Comparison of ENCODE assay signal across 9 cellular contexts in the genomic region with DNA sequence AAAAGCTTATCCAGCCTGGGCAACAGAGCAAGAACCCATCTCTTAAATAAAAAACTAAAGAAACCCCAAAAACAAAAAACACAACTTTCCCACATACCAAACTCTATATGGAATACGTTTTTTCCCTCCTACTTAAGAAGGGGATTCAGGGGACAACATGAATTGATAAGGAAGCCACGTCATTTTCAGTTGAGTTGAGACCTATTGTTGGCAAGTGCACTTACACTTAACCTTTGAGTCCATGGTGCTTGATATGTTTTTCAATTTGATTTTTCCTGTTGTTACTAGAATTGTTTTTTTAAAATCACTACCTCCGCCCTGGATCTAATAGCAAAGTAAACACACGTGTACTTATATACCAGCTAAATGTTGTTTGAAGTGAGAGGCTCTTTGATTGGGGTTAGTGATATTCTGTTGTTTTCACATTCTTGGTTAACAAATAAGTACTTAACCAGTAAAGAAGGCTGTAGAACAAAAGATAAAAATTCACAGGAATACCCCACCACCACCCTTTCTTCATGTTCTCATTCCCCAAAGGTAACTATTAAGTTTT. TPM values are rescaled to one million over a fixed set of nuclear protein-coding genes. Genes with fewer than 3 reads are reported as not detected.
DNase-seq lines count a peak whose midpoint lies in the region; ATAC-seq and TF ChIP-seq lines count a peak whose summit lies in the region.
"Had no signal": no experiment of that assay in that cellular context is flagged by ENCODE, and none has a peak within 500 bp of the region (broad histone marks: within the 10 kb centered on the region; RNA-seq: fewer than 3 reads in every experiment).

No MANE protein-coding gene starts in this region.

- no peaks in the 10 kb centered on the region for H3K9me2 ChIP-seq in neural cell (ENCODE audit: insufficient read depth, low read length)

- H2AFZ ChIP-seq in neural cell (ENCODE audit: low read depth, low read length) = no peak overlapping the region

- no peaks in the 10 kb centered on the region for H3K27me3 ChIP-seq in neural cell (ENCODE audit: insufficient read depth, low read depth, low read length)

- H3K27ac Mint-ChIP-seq in chondrocyte (ENCODE audit: unreplicated experiment) = peak overlapping the region; percentile 4

- H3K27ac ChIP-seq in neural cell (ENCODE audit: low read length) = no peak overlapping the region

- peaks cover 47% of the 10 kb centered on the region for H3K4me1 Mint-ChIP-seq in chondrocyte (ENCODE audit: low read depth)

- H4K20me1 ChIP-seq in neural cell (ENCODE audit: insufficient read depth) = no peaks in the 10 kb centered on the region

- no peak for TF ChIP-seq EP300 in neural cell (conservative IDR thresholded peaks at IDR 0.05; ENCODE audit: poor library complexity, severe bottlenecking)

- no peaks in the 10 kb centered on the region for H3K27me3 Mint-ChIP-seq in chondrocyte (ENCODE audit: low read depth)

- DNase-seq in DMS53 (lab: John Stamatoyannopoulos, UW) (peak; percentile 68), NCI-H2029 treated with DMSO at 0.1 percent for 48 hours (lab: John Stamatoyannopoulos, UW) (peak; percentile 99), chondrocyte (ENCODE audit: low spot score) (no peak), activated gamma-delta T cell treated with Interleukin-2 at 50 U/mL for 16 hours (no peak), posterior vena cava (ENCODE audit: low spot score) (no peak)
- DNase-seq: activated CD8-positive, alpha-beta memory T cell treated with anti-CD3 and anti-CD28 coated beads, Interleukin-2, amount 50 U/mL, for 48 hours had no signal

- no peaks in the 10 kb centered on the region for H3K9me3 ChIP-seq in neural cell (ENCODE audit: low read length)

- TF ChIP-seq RAD21 in neural cell (conservative IDR thresholded peaks at IDR 0.05) = no peak

- TF ChIP-seq CTCF in chondrocyte (IDR thresholded peaks at IDR 0.05) = no peak
- no peak for TF ChIP-seq CTCF in neural cell (IDR thresholded peaks at IDR 0.05; ENCODE audit: poor library complexity, severe bottlenecking)

- H3K9me3 Mint-ChIP-seq in chondrocyte (ENCODE audit: low read depth) = no peaks in the 10 kb centered on the region

- intact Hi-C loops in posterior vena cava (cut with DNase I) = loop anchor here in 1 of 2 donors (10.0 kb wide), 1 partner anchor 357 kb away; the partner anchor contains the start of gene NFKBIA

- H3K9ac ChIP-seq in neural cell (ENCODE audit: low read length) = no peak overlapping the region

- peak overlapping the region; percentile 96 for H3K4me3 ChIP-seq in neural cell (ENCODE audit: low read length)

- peak overlapping the region; percentile 94 for H3K4me3 Mint-ChIP-seq in chondrocyte (ENCODE audit: unreplicated experiment)

- no peaks in the 10 kb centered on the region for H3K36me3 ChIP-seq in neural cell (ENCODE audit: insufficient read depth, low read length)

- no peak for ATAC-seq in HG02588 (IDR thresholded peaks at IDR 0.05; ENCODE audit: unreplicated experiment)
- no peak for ATAC-seq in GM21825 (IDR thresholded peaks at IDR 0.05; ENCODE audit: unreplicated experiment)

- H3K4me2 ChIP-seq in neural cell (ENCODE audit: low read length) = no peak overlapping the region

- peaks cover 5% of the 10 kb centered on the region for H3K79me2 ChIP-seq in neural cell (replicated peaks; ENCODE audit: insufficient read depth, low read length)

- peaks cover 3% of the 10 kb centered on the region for H3K36me3 Mint-ChIP-seq in chondrocyte (ENCODE audit: low read depth)

- no peaks in the 10 kb centered on the region for H3F3A ChIP-seq in neural cell (ENCODE audit: insufficient read depth, low read length, poor library complexity, severe bottlenecking)

TF ChIP-seq in neural cell, 6 proteins besides CTCF, POLR2A, EP300 and RAD21:
- TF ChIP-seq EZH2 (IDR thresholded peaks at IDR 0.05; ENCODE audit: borderline replicate concordance, insufficient read depth, low read length, poor library complexity, severe bottlenecking) (no peak), TAF1 (IDR thresholded peaks at IDR 0.05; ENCODE audit: low read depth) (no peak), MXI1 (conservative IDR thresholded peaks at IDR 0.05; ENCODE audit: poor library complexity, severe bottlenecking) (no peak), SMC3 (conservative IDR thresholded peaks at IDR 0.05; ENCODE audit: poor library complexity) (no peak), POLR2AphosphoS5 (IDR thresholded peaks at IDR 0.05) (no peak)
- TF ChIP-seq, protein P1, sequence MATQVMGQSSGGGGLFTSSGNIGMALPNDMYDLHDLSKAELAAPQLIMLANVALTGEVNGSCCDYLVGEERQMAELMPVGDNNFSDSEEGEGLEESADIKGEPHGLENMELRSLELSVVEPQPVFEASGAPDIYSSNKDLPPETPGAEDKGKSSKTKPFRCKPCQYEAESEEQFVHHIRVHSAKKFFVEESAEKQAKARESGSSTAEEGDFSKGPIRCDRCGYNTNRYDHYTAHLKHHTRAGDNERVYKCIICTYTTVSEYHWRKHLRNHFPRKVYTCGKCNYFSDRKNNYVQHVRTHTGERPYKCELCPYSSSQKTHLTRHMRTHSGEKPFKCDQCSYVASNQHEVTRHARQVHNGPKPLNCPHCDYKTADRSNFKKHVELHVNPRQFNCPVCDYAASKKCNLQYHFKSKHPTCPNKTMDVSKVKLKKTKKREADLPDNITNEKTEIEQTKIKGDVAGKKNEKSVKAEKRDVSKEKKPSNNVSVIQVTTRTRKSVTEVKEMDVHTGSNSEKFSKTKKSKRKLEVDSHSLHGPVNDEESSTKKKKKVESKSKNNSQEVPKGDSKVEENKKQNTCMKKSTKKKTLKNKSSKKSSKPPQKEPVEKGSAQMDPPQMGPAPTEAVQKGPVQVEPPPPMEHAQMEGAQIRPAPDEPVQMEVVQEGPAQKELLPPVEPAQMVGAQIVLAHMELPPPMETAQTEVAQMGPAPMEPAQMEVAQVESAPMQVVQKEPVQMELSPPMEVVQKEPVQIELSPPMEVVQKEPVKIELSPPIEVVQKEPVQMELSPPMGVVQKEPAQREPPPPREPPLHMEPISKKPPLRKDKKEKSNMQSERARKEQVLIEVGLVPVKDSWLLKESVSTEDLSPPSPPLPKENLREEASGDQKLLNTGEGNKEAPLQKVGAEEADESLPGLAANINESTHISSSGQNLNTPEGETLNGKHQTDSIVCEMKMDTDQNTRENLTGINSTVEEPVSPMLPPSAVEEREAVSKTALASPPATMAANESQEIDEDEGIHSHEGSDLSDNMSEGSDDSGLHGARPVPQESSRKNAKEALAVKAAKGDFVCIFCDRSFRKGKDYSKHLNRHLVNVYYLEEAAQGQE (IDR thresholded peaks at IDR 0.05; ENCODE audit: borderline replicate concordance) = no peak

RNA-seq across cellular contexts. Expression of gene FAM177A1, which starts 2.0 kb away (rescaled TPM):
- total RNA-seq in chondrocyte (103 to 121 TPM (median 107 TPM) in 3 replicates), posterior vena cava (10 to 100 TPM; 69.2 to 84.8 TPM)
- polyA plus RNA-seq in neural cell = 76.1 and 124 TPM in 2 replicates
- polyA minus RNA-seq in neural cell = 52.1 and 68.4 TPM in 2 replicates

Comparison
In these comparisons a context has a peak if more than half of its experiments do, and no peak if none do; other contexts are left out.
1. DNase-seq: peak in DMS53 (single experiment) and NCI-H2029 treated with DMSO at 0.1 percent for 48 hours (single experiment); none in chondrocyte (single experiment), activated gamma-delta T cell treated with Interleukin-2 at 50 U/mL for 16 hours (single experiment) and posterior vena cava (single experiment).